In the genomic region with DNA sequence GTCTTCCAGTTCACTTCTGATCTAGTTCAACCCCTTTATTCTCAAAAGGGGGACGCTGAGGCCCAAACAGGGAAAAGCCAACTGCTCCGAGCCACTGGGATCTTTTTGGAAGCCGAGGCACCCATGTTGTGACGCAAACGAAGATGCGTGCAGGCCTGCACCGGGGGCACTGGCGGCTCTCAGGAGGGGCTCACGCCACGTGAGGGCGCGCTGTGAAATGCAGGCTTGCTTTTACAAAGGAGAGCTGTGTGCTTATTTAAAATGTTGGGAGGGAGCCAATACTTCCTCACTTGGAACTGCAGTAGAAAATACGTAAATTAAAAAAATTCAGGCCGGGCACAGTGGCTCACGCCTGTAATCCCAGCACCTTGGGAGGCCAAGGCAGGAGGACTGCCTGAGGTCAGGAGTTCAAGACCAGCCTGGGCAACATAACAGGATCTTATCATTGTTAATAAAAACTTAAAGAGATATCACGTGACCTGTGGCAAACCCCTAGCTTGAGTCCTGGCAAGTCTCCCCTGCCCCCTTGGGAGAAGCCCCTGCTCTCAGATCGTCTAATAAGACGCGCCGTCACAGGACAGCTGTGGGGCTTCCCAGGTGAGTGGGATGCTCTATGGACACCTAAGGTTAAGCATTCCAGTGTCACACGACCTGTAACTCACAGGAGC, we compare ENCODE assay signal across 23 cellular contexts. TPM values are rescaled to one million over a fixed set of nuclear protein-coding genes. Genes with fewer than 3 reads are reported as not detected.
DNase-seq lines count a peak whose midpoint lies in the region; ATAC-seq and TF ChIP-seq lines count a peak whose summit lies in the region.
"Had no signal": no experiment of that assay in that cellular context is flagged by ENCODE, and none has a peak within 500 bp of the region (broad histone marks: within the 10 kb centered on the region; RNA-seq: fewer than 3 reads in every experiment).

No MANE protein-coding gene starts in this region.

- intact Hi-C loops in activated CD8-positive, alpha-beta T cell treated with anti-CD3 and anti-CD28 coated beads for 36 hours (cut with micrococcal nuclease) = no loop called here

- DNase-seq in H9 = no peak
- peak; percentile 34 for DNase-seq in choroid plexus epithelial cell (ENCODE audit: low read depth)
- DNase-seq in retinal pigment epithelial cell (ENCODE audit: low read depth) = no peak
- DNase-seq in NCI-H2227 treated with DMSO at 0.1 percent for 48 hours (lab: John Stamatoyannopoulos, UW) = no peak
- DNase-seq in GM13976 (ENCODE audit: low spot score) = no peak
- DNase-seq in activated CD8-positive, alpha-beta T cell treated with anti-CD3 and anti-CD28 coated beads for 36 hours = no peak
- no peak for DNase-seq in NCI-H226
- DNase-seq: ACHN; CD8-positive, alpha-beta memory T cell; DMS53; GDM1; H7; HFFc6; MG63; NCI-H1417; NCI-H187 treated with DMSO at 0.1 percent for 48 hours; NCI-H524 treated with DMSO at 0.1 percent for 48 hours; NCI-H82; OCI-M1 had no signal

- TF ChIP-seq CTCF in H9 (conservative IDR thresholded peaks at IDR 0.05) = no peak
- no peak for TF ChIP-seq CTCF in VCaP (conservative IDR thresholded peaks at IDR 0.05)
- TF ChIP-seq CTCF in choroid plexus epithelial cell (conservative IDR thresholded peaks at IDR 0.05; ENCODE audit: low read depth, low read length) = peak; percentile 32
- TF ChIP-seq CTCF in retinal pigment epithelial cell (conservative IDR thresholded peaks at IDR 0.05; ENCODE audit: low read depth, low read length) = peak; percentile 25
- no peak for TF ChIP-seq CTCF in GM13976 (IDR thresholded peaks at IDR 0.05; ENCODE audit: borderline replicate concordance, control extremely low read depth, extremely low read depth, insufficient read depth, missing control alignments)
- no peak for TF ChIP-seq CTCF in activated CD8-positive, alpha-beta T cell treated with anti-CD3 and anti-CD28 coated beads for 36 hours (IDR thresholded peaks at IDR 0.05)

- H2BK120ac ChIP-seq in H9 (ENCODE audit: low read depth, low read length, poor library complexity, severe bottlenecking) = no peak overlapping the region

- H3K4me1 ChIP-seq in H9 (ENCODE audit: insufficient read depth, low read length) = no peaks in the 10 kb centered on the region
- H3K4me1 ChIP-seq: SJSA1 had no signal

- no peak overlapping the region for H3K18ac ChIP-seq in H9 (ENCODE audit: insufficient read length, low read depth, low read length)

- H3K27ac Mint-ChIP-seq in H9 = peak overlapping the region in 2 of 3 experiments; percentile 66 to 80; a peak in 2 of 7 replicates
- H3K27ac Mint-ChIP-seq in activated CD8-positive, alpha-beta T cell treated with anti-CD3 and anti-CD28 coated beads for 36 hours = no peak overlapping the region
- H3K27ac Mint-ChIP-seq: HFFc6 had no signal

- in situ Hi-C loops in GM13976 (cut with MboI; ENCODE audit: low sequenced_read_pairs, unreplicated experiment) = no loop called here

- no peaks in the 10 kb centered on the region for H3K79me1 ChIP-seq in H9 (ENCODE audit: insufficient read depth, low read depth, low read length, poor library complexity, severe bottlenecking)

- no peak overlapping the region for H2BK20ac ChIP-seq in H9 (ENCODE audit: low read depth, low read length, poor library complexity, severe bottlenecking)

- H2AFZ ChIP-seq in H9 (ENCODE audit: low read length) = no peak overlapping the region

- H4K5ac ChIP-seq in H9 (ENCODE audit: insufficient read length, low read depth, low read length) = no peak overlapping the region

- H4K8ac ChIP-seq in H9 (replicated peaks; ENCODE audit: insufficient read length, low read depth, low read length) = no peak overlapping the region

- H2BK12ac ChIP-seq in H9 (ENCODE audit: insufficient read length, low read depth, low read length) = no peak overlapping the region

- H3K4ac ChIP-seq in H9 (ENCODE audit: low read depth, low read length) = no peak overlapping the region

- peaks cover 10 to 20% of the 10 kb centered on the region in 2 experiments for H3K4me1 Mint-ChIP-seq in H9
- no peaks in the 10 kb centered on the region for H3K4me1 Mint-ChIP-seq in activated CD8-positive, alpha-beta T cell treated with anti-CD3 and anti-CD28 coated beads for 36 hours (ENCODE audit: low read depth)
- H3K4me1 Mint-ChIP-seq: CD8-positive, alpha-beta memory T cell had no signal

- H3K27me3 ChIP-seq in H9 (ENCODE audit: insufficient read depth, low read length) = no peaks in the 10 kb centered on the region
- H3K27me3 ChIP-seq: MG63, SJSA1 had no signal

- no peaks in the 10 kb centered on the region for H3K9me3 Mint-ChIP-seq in H9
- H3K9me3 Mint-ChIP-seq in activated CD8-positive, alpha-beta T cell treated with anti-CD3 and anti-CD28 coated beads for 36 hours = no peaks in the 10 kb centered on the region
- H3K9me3 Mint-ChIP-seq: HFFc6 had no signal

- no CpG with 5 or more reads among the region's 21 CpGs for WGBS in H9 (ENCODE audit: extremely low coverage, insufficient read length, low lambda C conversion rate)

- H3K4me3 Mint-ChIP-seq in H9 = no peak overlapping the region
- no peak overlapping the region for H3K4me3 Mint-ChIP-seq in activated CD8-positive, alpha-beta T cell treated with anti-CD3 and anti-CD28 coated beads for 36 hours
- H3K4me3 Mint-ChIP-seq: CD8-positive, alpha-beta memory T cell; HFFc6 had no signal

- no peak overlapping the region for H3K23ac ChIP-seq in H9 (ENCODE audit: insufficient read length, low read depth, low read length)

- no peaks in the 10 kb centered on the region for H4K20me1 ChIP-seq in H9 (ENCODE audit: control insufficient read depth, insufficient read depth, insufficient read length)

- H3K23me2 ChIP-seq in H9 (ENCODE audit: insufficient read length, low read depth, low read length, poor library complexity, severe bottlenecking) = no peaks in the 10 kb centered on the region

- H3K9me3 ChIP-seq in H9 (ENCODE audit: control insufficient read depth, low read depth, low read length) = no peaks in the 10 kb centered on the region
- H3K9me3 ChIP-seq: MG63, SJSA1 had no signal

- ATAC-seq in activated CD8-positive, alpha-beta T cell treated with anti-CD3 and anti-CD28 coated beads for 36 hours = no peak
- ATAC-seq: Right ventricle myocardium inferior had no signal

- no peak overlapping the region for H2BK5ac ChIP-seq in H9 (ENCODE audit: insufficient read length, low read length)

- H4K91ac ChIP-seq in H9 (ENCODE audit: insufficient read length, low read depth, low read length) = no peak overlapping the region

- no peak overlapping the region for H2BK15ac ChIP-seq in H9 (ENCODE audit: low read depth, low read length)

- no peak overlapping the region for H3K56ac ChIP-seq in H9 (ENCODE audit: insufficient read length, low read depth, low read length)

- H3K79me2 ChIP-seq in H9 (ENCODE audit: insufficient read depth, low read length) = no peaks in the 10 kb centered on the region

- H3K9ac ChIP-seq in H9 (ENCODE audit: extremely low read depth, insufficient read length, low read length) = no peak overlapping the region

- H3K4me2 ChIP-seq in H9 (ENCODE audit: insufficient read depth, insufficient read length, low read length) = no peak overlapping the region

- no peaks in the 10 kb centered on the region for H3K27me3 Mint-ChIP-seq in H9 (ENCODE audit: low read depth)
- no peaks in the 10 kb centered on the region for H3K27me3 Mint-ChIP-seq in activated CD8-positive, alpha-beta T cell treated with anti-CD3 and anti-CD28 coated beads for 36 hours
- H3K27me3 Mint-ChIP-seq: CD8-positive, alpha-beta memory T cell had no signal

- H3K27ac ChIP-seq in H9 (ENCODE audit: insufficient read length, low read depth, low read length) = no peak overlapping the region
- H3K27ac ChIP-seq in VCaP = peak overlapping the region; percentile 64
- H3K27ac ChIP-seq: C4-2B, SJSA1 had no signal

- no peak overlapping the region for H3K14ac ChIP-seq in H9 (ENCODE audit: insufficient read depth, low read length)

- peaks cover 16 to 54% (median 50%) of the 10 kb centered on the region in 3 experiments; a peak in 6 of 7 replicates for H3K36me3 Mint-ChIP-seq in H9 (ENCODE audit: insufficient read depth in 1 of 3, low read depth in 3 of 3)
- H3K36me3 Mint-ChIP-seq in activated CD8-positive, alpha-beta T cell treated with anti-CD3 and anti-CD28 coated beads for 36 hours (ENCODE audit: low read depth) = no peaks in the 10 kb centered on the region

- no peak overlapping the region for H2AK5ac ChIP-seq in H9 (ENCODE audit: insufficient read length, low read length)

- CTCF ChIA-PET in activated CD8-positive, alpha-beta T cell treated with anti-CD3 and anti-CD28 coated beads for 36 hours (lab: Charles Lee) = no interaction called here

- H3K4me3 ChIP-seq in choroid plexus epithelial cell (ENCODE audit: low read depth, low read length) (no peak overlapping the region), retinal pigment epithelial cell (ENCODE audit: low read length) (no peak overlapping the region)
- H3K4me3 ChIP-seq: MG63, SJSA1 had no signal

- H3T11ph ChIP-seq in H9 (ENCODE audit: low read length) = no peak overlapping the region

- POLR2A ChIA-PET in activated CD8-positive, alpha-beta T cell treated with anti-CD3 and anti-CD28 coated beads for 36 hours (lab: Charles Lee) = no interaction called here

RNA-seq across cellular contexts. Expression of a gene that starts 16.3 kb away (rescaled TPM):
- total RNA-seq in H9 (2021) = 99.7 and 102 TPM in 2 replicates
- 10 to 100 TPM; 44.9 to 47.6 TPM for total RNA-seq in activated CD8-positive, alpha-beta T cell treated with anti-CD3 and anti-CD28 coated beads for 36 hours

RNA-seq across cellular contexts. Expression of a gene that starts 45.7 kb away (rescaled TPM):
- total RNA-seq in H9 (2021) = 13.9 and 15.6 TPM in 2 replicates
- 10 to 100 TPM; 25.6 to 25.7 TPM for total RNA-seq in activated CD8-positive, alpha-beta T cell treated with anti-CD3 and anti-CD28 coated beads for 36 hours

Comparison
In these comparisons a context has a peak if more than half of its experiments do, and no peak if none do; other contexts are left out.
1. CTCF ChIP-seq: peak in choroid plexus epithelial cell (single experiment) and retinal pigment epithelial cell (single experiment); none in H9 (single experiment), VCaP (single experiment), GM13976 (single experiment) and activated CD8-positive, alpha-beta T cell treated with anti-CD3 and anti-CD28 coated beads for 36 hours (single experiment).